In genomic region chr5:108884736-108885135, GRCh38 we compare ENCODE assay signal across 16 cellular contexts.
DNase-seq lines count a peak whose midpoint lies in the region; ATAC-seq and TF ChIP-seq lines count a peak whose summit lies in the region.
"Had no signal": no experiment of that assay in that cellular context is flagged by ENCODE, and none has a peak within 500 bp of the region (broad histone marks: within the 10 kb centered on the region; RNA-seq: fewer than 3 reads in every experiment).

No MANE protein-coding gene starts in this region.

- H3K27ac ChIP-seq in A673 (ENCODE audit: low read depth, low read length, poor library complexity, severe bottlenecking) (no peak overlapping the region), mesenchymal stem cell (ENCODE audit: low read length, poor library complexity, severe bottlenecking) (no peak overlapping the region)
- H3K27ac ChIP-seq: HL-60, uterus had no signal

- intact Hi-C loops in A673 (cut with micrococcal nuclease; ENCODE audit: unreplicated experiment): no loop called here
- intact Hi-C loops in lower leg skin (cut with DNase I; ENCODE audit: low total_unique reads): no loop called here

- CTCF ChIA-PET in A673 (lab: Charles Lee): no interaction called here

- H2AK5ac ChIP-seq in mesenchymal stem cell (ENCODE audit: low read length, severe bottlenecking): no peak overlapping the region

- TF ChIP-seq CTCF in A673 (conservative IDR thresholded peaks at IDR 0.05; ENCODE audit: low read depth, low read length) (no peak), epithelial cell of esophagus (IDR thresholded peaks at IDR 0.05; ENCODE audit: insufficient read depth, low read depth, low read length, missing control alignments) (no peak), lower leg skin (IDR thresholded peaks at IDR 0.05) (no peak)

- BruUV-seq in A673 (replicated peaks; lab: Mats Ljungman, UMichigan): no TSS peak

- no peak overlapping the region for H3K23ac ChIP-seq in mesenchymal stem cell (ENCODE audit: low read length in 2 of 2)

- POLR2A ChIA-PET in A673 (lab: Charles Lee; ENCODE audit: low non-redundant PET): no interaction called here

- H3K4me3 ChIP-seq in A673 (ENCODE audit: low read depth, low read length, poor library complexity, severe bottlenecking): no peak overlapping the region
- H3K4me3 ChIP-seq in epithelial cell of esophagus (ENCODE audit: low read length): no peak overlapping the region
- peak overlapping the region in 1 of 2 experiments; percentile 43 for H3K4me3 ChIP-seq in mesenchymal stem cell (ENCODE audit: insufficient read depth in 1 of 2, low read depth in 1 of 2, low read length in 2 of 2)
- no peak overlapping the region for H3K4me3 ChIP-seq in lower leg skin (ENCODE audit: low read depth, poor library complexity, severe bottlenecking)
- no peak overlapping the region for H3K4me3 ChIP-seq in MG63
- H3K4me3 ChIP-seq: uterus had no signal

- H3K18ac ChIP-seq in mesenchymal stem cell (ENCODE audit: low read depth in 1 of 2, low read length in 2 of 2): no peak overlapping the region

- H3K9me3 ChIP-seq in A673 (ENCODE audit: low read depth, low read length, poor library complexity, severe bottlenecking): no peaks in the 10 kb centered on the region
- H3K9me3 ChIP-seq in mesenchymal stem cell (ENCODE audit: control insufficient read depth, low read length): no peaks in the 10 kb centered on the region
- no peaks in the 10 kb centered on the region for H3K9me3 ChIP-seq in MG63
- H3K9me3 ChIP-seq: uterus had no signal

- H3K36me3 ChIP-seq in A673 (ENCODE audit: insufficient read depth, low read length, poor library complexity, severe bottlenecking) (no peaks in the 10 kb centered on the region), mesenchymal stem cell (ENCODE audit: control insufficient read depth in 1 of 2, insufficient read depth in 2 of 2, low read depth in 1 of 2, low read length in 2 of 2) (peaks cover 0 to 22% of the 10 kb centered on the region in 2 experiments), MG63 (no peaks in the 10 kb centered on the region)
- H3K36me3 ChIP-seq: uterus had no signal

- no peak overlapping the region for H4K8ac ChIP-seq in mesenchymal stem cell (ENCODE audit: low read length)

- DNase-seq in A673 (ENCODE audit: low spot score) (peak; percentile 43), OCI-M1 (lab: John Stamatoyannopoulos, UW) (peak; percentile 38), epithelial cell of esophagus (ENCODE audit: low read depth) (peak; percentile 3), mesenchymal stem cell (peak; percentile 85), lower leg skin (ENCODE audit: low spot score in 2 of 2) (no peak), NCI-H82 (lab: John Stamatoyannopoulos, UW) (no peak), MG63 (no peak)
- DNase-seq: activated CD4-positive, alpha-beta T cell treated with anti-CD3 and anti-CD28 coated beads, Interleukin-2, amount 50 U/mL, for 4 hours; activated effector memory CD4-positive, alpha-beta T cell treated with Interleukin-2 at 50 U/mL for 16 hours; DMS53; foreskin fibroblast; GOT3; NCI-H2171 treated with DMSO at 0.1 percent for 48 hours; uterus had no signal

- H2BK12ac ChIP-seq in mesenchymal stem cell (ENCODE audit: low read length in 2 of 2): no peak overlapping the region

- no peak overlapping the region for H3K4me2 ChIP-seq in mesenchymal stem cell (ENCODE audit: low read length, poor library complexity, severe bottlenecking)

- H2BK15ac ChIP-seq in mesenchymal stem cell (ENCODE audit: low read depth, poor library complexity, severe bottlenecking): no peak overlapping the region

- ATAC-seq in GM21528 (IDR thresholded peaks at IDR 0.05; ENCODE audit: low FRiP score, unreplicated experiment): no peak

- no peak overlapping the region for H3K14ac ChIP-seq in mesenchymal stem cell (ENCODE audit: low read length in 2 of 2)

- H3K27me3 ChIP-seq in A673 (replicated peaks; ENCODE audit: insufficient read depth, low read depth, low read length, poor library complexity): no peaks in the 10 kb centered on the region
- no peaks in the 10 kb centered on the region for H3K27me3 ChIP-seq in mesenchymal stem cell (ENCODE audit: control insufficient read depth in 1 of 2, insufficient read depth in 1 of 2, low read length in 2 of 2)
- no peaks in the 10 kb centered on the region for H3K27me3 ChIP-seq in MG63
- H3K27me3 ChIP-seq: uterus had no signal

- 92% methylated on average over 4 of the region's 4 CpGs for whole genome bisulfite sequencing in mesenchymal stem cell
- 70 to 75% methylated on average over 4 of the region's 4 CpGs for WGBS in lower leg skin, 2 donors

- no peak for TF ChIP-seq POLR2A in lower leg skin (IDR thresholded peaks at IDR 0.05)

- H4K91ac ChIP-seq in mesenchymal stem cell (ENCODE audit: low read length): no peak overlapping the region

- H3K4me1 ChIP-seq in A673 (ENCODE audit: insufficient read depth, low read length, poor library complexity, severe bottlenecking) (peaks cover 4% of the 10 kb centered on the region), mesenchymal stem cell (ENCODE audit: control insufficient read depth, insufficient read depth, low read depth, low read length) (no peaks in the 10 kb centered on the region)
- H3K4me1 ChIP-seq: uterus had no signal

- peak overlapping the region; percentile 79 for H3K9ac ChIP-seq in mesenchymal stem cell (ENCODE audit: low read length)

- no peak overlapping the region for H3K4ac ChIP-seq in mesenchymal stem cell (ENCODE audit: low read depth in 1 of 2, low read length in 2 of 2)

- no peak overlapping the region for H2BK120ac ChIP-seq in mesenchymal stem cell (ENCODE audit: low read depth, low read length)

- H3K79me1 ChIP-seq in mesenchymal stem cell (replicated peaks; ENCODE audit: low read length, poor library complexity, severe bottlenecking): no peaks in the 10 kb centered on the region

- H2AFZ ChIP-seq in mesenchymal stem cell (ENCODE audit: low read depth, low read length): no peak overlapping the region

- no peak overlapping the region for H2BK5ac ChIP-seq in mesenchymal stem cell (ENCODE audit: low read depth, low read length, poor library complexity, severe bottlenecking)

Comparison
In these comparisons a context has a peak if more than half of its experiments do, and no peak if none do; other contexts are left out.
1. DNase-seq: peak in A673 (single experiment), OCI-M1 (single experiment), epithelial cell of esophagus (single experiment) and mesenchymal stem cell (single experiment); none in lower leg skin (0 of 2), NCI-H82 (single experiment) and MG63 (single experiment).